In the genomic region with DNA sequence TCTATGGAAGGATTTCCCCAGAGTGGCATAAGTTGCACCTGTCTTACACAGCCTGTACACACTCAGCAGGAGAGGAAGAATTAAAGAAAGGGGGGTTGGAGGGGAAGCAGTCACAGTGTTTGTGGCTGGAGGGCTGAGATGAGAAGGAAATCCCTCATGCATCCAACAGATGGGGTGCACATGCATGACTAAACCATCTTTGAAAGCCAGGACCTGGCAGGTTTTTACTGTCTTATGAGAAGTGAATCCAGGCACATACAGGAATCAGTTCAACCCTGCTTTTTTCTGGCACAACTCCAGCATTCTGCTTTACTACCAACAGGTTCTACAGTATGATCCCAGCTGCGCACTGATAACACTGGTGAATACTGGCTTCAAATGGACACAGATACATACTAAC, we compare ENCODE assay signal across 9 cellular contexts.
DNase-seq lines count a peak whose midpoint lies in the region; ATAC-seq and TF ChIP-seq lines count a peak whose summit lies in the region.
"Had no signal": no experiment of that assay in that cellular context is flagged by ENCODE, and none has a peak within 500 bp of the region (broad histone marks: within the 10 kb centered on the region; RNA-seq: fewer than 3 reads in every experiment).

No MANE protein-coding gene starts in this region.

- H3K9me3 ChIP-seq in BE2C, result no peaks in the 10 kb centered on the region
- H3K9me3 ChIP-seq in Karpas-422 (ENCODE audit: low read length), result peaks cover 15% of the 10 kb centered on the region

- no peak overlapping the region for H3K4me2 ChIP-seq in Karpas-422 (ENCODE audit: low read depth, low read length, poor library complexity, severe bottlenecking)

- H3K9me2 ChIP-seq in Karpas-422 (replicated peaks; ENCODE audit: insufficient read depth, low read length), result no peaks in the 10 kb centered on the region; the same call in 1 of the 2 replicates

- no peaks in the 10 kb centered on the region for H4K20me1 ChIP-seq in Karpas-422 (ENCODE audit: insufficient read depth, low read depth, low read length)

- H3K79me2 ChIP-seq in Karpas-422 (ENCODE audit: low read length), result no peaks in the 10 kb centered on the region

- H3K36me3 ChIP-seq in BE2C (no peaks in the 10 kb centered on the region), Karpas-422 (ENCODE audit: insufficient read depth, low read length) (no peaks in the 10 kb centered on the region)

- no peak overlapping the region for H3K9ac ChIP-seq in Karpas-422 (ENCODE audit: low read length)

- ATAC-seq in GM19351 (IDR thresholded peaks at IDR 0.05; ENCODE audit: unreplicated experiment) (no peak), GM18511 (IDR thresholded peaks at IDR 0.05; ENCODE audit: unreplicated experiment) (no peak)
- ATAC-seq: activated CD8-positive, alpha-beta memory T cell treated with anti-CD3 and anti-CD28 coated beads, Interleukin-2, amount 10 ng/mL, durations not matched to agents 7 days and 5 days had no signal

- H3K4me1 ChIP-seq in BE2C (peaks cover 21% of the 10 kb centered on the region), Karpas-422 (ENCODE audit: low read length) (no peaks in the 10 kb centered on the region)

- DNase-seq in BE2C (peak; percentile 93), LNCaP clone FGC (ENCODE audit: low read depth) (peak; percentile 2), NCI-H510A treated with DMSO at 0.1 percent for 48 hours (lab: John Stamatoyannopoulos, UW) (peak; percentile 85), cerebellum (ENCODE audit: low spot score) (peak; percentile 77), NCI-H1048 (lab: John Stamatoyannopoulos, UW) (no peak), Karpas-422 (no peak)
- DNase-seq: activated CD8-positive, alpha-beta memory T cell treated with anti-CD3 and anti-CD28 coated beads, Interleukin-2, amount 10 ng/mL, durations not matched to agents 7 days and 5 days had no signal

- no peak overlapping the region for H2AFZ ChIP-seq in Karpas-422 (ENCODE audit: low read length)

- no peaks in the 10 kb centered on the region for H3K27me3 ChIP-seq in BE2C
- no peaks in the 10 kb centered on the region for H3K27me3 ChIP-seq in Karpas-422 (ENCODE audit: low read length)

- H3K4me3 ChIP-seq in BE2C (ENCODE audit: low read depth, low read length) (no peak overlapping the region), LNCaP clone FGC (ENCODE audit: low read depth, low read length) (no peak overlapping the region), Karpas-422 (ENCODE audit: low read length) (no peak overlapping the region)

- no peak overlapping the region for H3K27ac ChIP-seq in Karpas-422 (ENCODE audit: low read length)

- TF ChIP-seq CTCF in BE2C (IDR thresholded peaks at IDR 0.05; ENCODE audit: low read depth, low read length) (peak; percentile 33), LNCaP clone FGC (IDR thresholded peaks at IDR 0.05; ENCODE audit: control insufficient read depth, extremely low read depth, insufficient read depth) (no peak)

Comparison
In these comparisons a context has a peak if more than half of its experiments do, and no peak if none do; other contexts are left out.
1. DNase-seq: peak in BE2C (single experiment), LNCaP clone FGC (single experiment), NCI-H510A treated with DMSO at 0.1 percent for 48 hours (single experiment) and cerebellum (single experiment); none in NCI-H1048 (single experiment) and Karpas-422 (single experiment).